ENCODE assay signal across 18 cellular contexts in genomic region chr7:116177009-116177408, GRCh38. TPM values are rescaled to one million over a fixed set of nuclear protein-coding genes. Genes with fewer than 3 reads are reported as not detected.
A peak's percentile ranks its signal among the peaks of the same experiment; 100 is the strongest.
DNase-seq lines count a peak whose midpoint lies in the region; ATAC-seq and TF ChIP-seq lines count a peak whose summit lies in the region.
"Had no signal": no experiment of that assay in that cellular context is flagged by ENCODE, and none has a peak within 500 bp of the region (broad histone marks: within the 10 kb centered on the region; RNA-seq: fewer than 3 reads in every experiment).

No MANE protein-coding gene starts in this region.

- no peak for TF ChIP-seq CTCF in fibroblast of the aortic adventitia (IDR thresholded peaks at IDR 0.05; ENCODE audit: insufficient read depth, low read length)
- TF ChIP-seq CTCF in psoas muscle (IDR thresholded peaks at IDR 0.05), result no peak

- DNase-seq in H4 (ENCODE audit: low spot score) (peak; percentile 47), amniotic epithelial cell (ENCODE audit: low read depth) (peak; percentile 95), fibroblast of the aortic adventitia (ENCODE audit: low read depth) (peak; percentile 79), anterior cingulate cortex (lab: John Stamatoyannopoulos, UW) (no peak), psoas muscle (no peak)
- DNase-seq in activated CD8-positive, alpha-beta memory T cell treated with anti-CD3 and anti-CD28 coated beads, Interleukin-2, amount 10 ng/mL, durations not matched to agents 7 days and 5 days, result no peak
- DNase-seq: activated CD8-positive, alpha-beta T cell treated with anti-CD3 and anti-CD28 coated beads, Interleukin-2, amount 10 ng/mL, durations not matched to agents 7 days and 5 days; activated effector memory CD4-positive, alpha-beta T cell treated with anti-CD3 and anti-CD28 coated beads, Interleukin-2, amount 50 U/mL, for 16 hours; CD8-positive, alpha-beta T cell; heart right ventricle; NCI-H1105; NCI-H2227 treated with DMSO at 0.1 percent for 48 hours had no signal

- peaks cover 2% of the 10 kb centered on the region for H3K9me3 Mint-ChIP-seq in activated CD8-positive, alpha-beta memory T cell treated with anti-CD3 and anti-CD28 coated beads, Interleukin-2, amount 10 ng/mL, durations not matched to agents 7 days and 5 days (ENCODE audit: low read depth)
- H3K9me3 Mint-ChIP-seq: CD8-positive, alpha-beta T cell had no signal

- H3K4me3 ChIP-seq in fibroblast of the aortic adventitia (ENCODE audit: low read depth, low read length) (no peak overlapping the region), skeletal muscle satellite cell (ENCODE audit: low read length) (no peak overlapping the region), psoas muscle (no peak overlapping the region)
- H3K4me3 ChIP-seq: heart right ventricle, prostate gland had no signal

- H3K27ac Mint-ChIP-seq in activated CD8-positive, alpha-beta memory T cell treated with anti-CD3 and anti-CD28 coated beads, Interleukin-2, amount 10 ng/mL, durations not matched to agents 7 days and 5 days, result no peak overlapping the region
- H3K27ac Mint-ChIP-seq: activated CD8-positive, alpha-beta T cell treated with anti-CD3 and anti-CD28 coated beads, Interleukin-2, amount 10 ng/mL, durations not matched to agents 7 days and 5 days; CD8-positive, alpha-beta T cell; type B pancreatic cell had no signal

- H3K36me3 Mint-ChIP-seq in activated CD8-positive, alpha-beta memory T cell treated with anti-CD3 and anti-CD28 coated beads, Interleukin-2, amount 10 ng/mL, durations not matched to agents 7 days and 5 days, result peaks cover 4% of the 10 kb centered on the region
- H3K36me3 Mint-ChIP-seq: CD8-positive, alpha-beta T cell; IgD-negative memory B cell had no signal

- CTCF ChIA-PET in activated CD8-positive, alpha-beta memory T cell treated with anti-CD3 and anti-CD28 coated beads, Interleukin-2, amount 10 ng/mL, durations not matched to agents 7 days and 5 days (lab: Charles Lee), result interaction anchor here (1.0 to 5.3 kb wide), 10 partner anchors 10 to 415 kb away, joined by 3 to 33 read pairs (median 6); partner anchors contain the start of gene TES

- ATAC-seq in activated CD8-positive, alpha-beta memory T cell treated with anti-CD3 and anti-CD28 coated beads, Interleukin-2, amount 10 ng/mL, durations not matched to agents 7 days and 5 days, result no peak
- ATAC-seq in psoas muscle (no peak), GM18520 (IDR thresholded peaks at IDR 0.05; ENCODE audit: unreplicated experiment) (no peak)
- ATAC-seq: activated CD8-positive, alpha-beta T cell treated with anti-CD3 and anti-CD28 coated beads, Interleukin-2, amount 10 ng/mL, durations not matched to agents 7 days and 5 days; CD8-positive, alpha-beta T cell; heart right ventricle had no signal

- no peaks in the 10 kb centered on the region for H3K36me3 ChIP-seq in skeletal muscle satellite cell (ENCODE audit: insufficient read depth, low read length)
- H3K36me3 ChIP-seq in psoas muscle (ENCODE audit: insufficient read depth in 1 of 2, low read depth in 1 of 2), result no peaks in the 10 kb centered on the region
- H3K36me3 ChIP-seq: heart right ventricle, prostate gland had no signal

- H3K4me1 ChIP-seq in skeletal muscle satellite cell (ENCODE audit: control insufficient read depth, insufficient read depth, low read length) (peaks cover 18% of the 10 kb centered on the region), psoas muscle (no peaks in the 10 kb centered on the region)
- H3K4me1 ChIP-seq: heart right ventricle, prostate gland had no signal

- peaks cover 4% of the 10 kb centered on the region for H3K27me3 Mint-ChIP-seq in activated CD8-positive, alpha-beta memory T cell treated with anti-CD3 and anti-CD28 coated beads, Interleukin-2, amount 10 ng/mL, durations not matched to agents 7 days and 5 days
- H3K27me3 Mint-ChIP-seq: IgD-negative memory B cell, type B pancreatic cell had no signal

- H3K9me3 ChIP-seq in skeletal muscle satellite cell (replicated peaks; ENCODE audit: low read length) (no peaks in the 10 kb centered on the region), psoas muscle (no peaks in the 10 kb centered on the region)
- H3K9me3 ChIP-seq: prostate gland had no signal

- H3K27ac ChIP-seq in psoas muscle, result no peak overlapping the region
- H3K27ac ChIP-seq: heart right ventricle, prostate gland, VCaP had no signal

- intact Hi-C loops in psoas muscle (cut with DNase I), result loop anchor here (10.0 kb wide), 2 partner anchors 628 to 638 kb away; no protein-coding TSS in a partner anchor

- H3K9ac ChIP-seq in skeletal muscle satellite cell (ENCODE audit: low read depth, low read length), result peak overlapping the region; percentile 50

- no peak overlapping the region for H3K4me3 Mint-ChIP-seq in activated CD8-positive, alpha-beta memory T cell treated with anti-CD3 and anti-CD28 coated beads, Interleukin-2, amount 10 ng/mL, durations not matched to agents 7 days and 5 days
- H3K4me3 Mint-ChIP-seq: activated CD8-positive, alpha-beta T cell treated with anti-CD3 and anti-CD28 coated beads, Interleukin-2, amount 10 ng/mL, durations not matched to agents 7 days and 5 days; CD8-positive, alpha-beta T cell; IgD-negative memory B cell; type B pancreatic cell had no signal

- peak overlapping the region; percentile 22 for H3K4me2 ChIP-seq in skeletal muscle satellite cell (ENCODE audit: low read length)

- WGBS in psoas muscle, 3 donors, result 66 to 76% (median 68%) methylated on average over 3 of the region's 3 CpGs

- H3K4me1 Mint-ChIP-seq in activated CD8-positive, alpha-beta memory T cell treated with anti-CD3 and anti-CD28 coated beads, Interleukin-2, amount 10 ng/mL, durations not matched to agents 7 days and 5 days, result no peaks in the 10 kb centered on the region

- H3K27me3 ChIP-seq in skeletal muscle satellite cell (ENCODE audit: control insufficient read depth, insufficient read depth, low read length) (no peaks in the 10 kb centered on the region), psoas muscle (ENCODE audit: insufficient read depth in 3 of 3, low read length in 2 of 3) (no peaks in the 10 kb centered on the region)
- H3K27me3 ChIP-seq: heart right ventricle had no signal

RNA-seq across cellular contexts. Expression of gene TES, which starts 33.3 kb away (rescaled TPM):
- total RNA-seq in H4 (2014; rRNA removed; shearing (Covaris generic)), result 36.4 and 59.0 TPM in 2 replicates
- total RNA-seq in fibroblast of the aortic adventitia (ENCODE audit: low replicate concordance) (39.2 and 61.3 TPM in 2 replicates), psoas muscle (1 to 10 TPM; 3.4 to 8.1 (median 6.3) TPM)
- total RNA-seq in skeletal muscle satellite cell (2012; rRNA removed), result 78.6 and 105 TPM in 2 replicates
- total RNA-seq in activated CD8-positive, alpha-beta memory T cell treated with anti-CD3 and anti-CD28 coated beads, Interleukin-2, amount 10 ng/mL, durations not matched to agents 7 days and 5 days, result 10 to 100 TPM; 98.5 TPM
- 1 to 10 TPM; 2.9 to 6.7 (median 4.2) TPM for polyA plus RNA-seq in psoas muscle

Comparison
In these comparisons a context has a peak if more than half of its experiments do, and no peak if none do; other contexts are left out.
1. DNase-seq: peak in H4 (single experiment), amniotic epithelial cell (single experiment) and fibroblast of the aortic adventitia (single experiment); none in activated CD8-positive, alpha-beta memory T cell treated with anti-CD3 and anti-CD28 coated beads, Interleukin-2, amount 10 ng/mL, durations not matched to agents 7 days and 5 days (single experiment), anterior cingulate cortex (0 of 58) and psoas muscle (0 of 2).